In the genomic region with DNA sequence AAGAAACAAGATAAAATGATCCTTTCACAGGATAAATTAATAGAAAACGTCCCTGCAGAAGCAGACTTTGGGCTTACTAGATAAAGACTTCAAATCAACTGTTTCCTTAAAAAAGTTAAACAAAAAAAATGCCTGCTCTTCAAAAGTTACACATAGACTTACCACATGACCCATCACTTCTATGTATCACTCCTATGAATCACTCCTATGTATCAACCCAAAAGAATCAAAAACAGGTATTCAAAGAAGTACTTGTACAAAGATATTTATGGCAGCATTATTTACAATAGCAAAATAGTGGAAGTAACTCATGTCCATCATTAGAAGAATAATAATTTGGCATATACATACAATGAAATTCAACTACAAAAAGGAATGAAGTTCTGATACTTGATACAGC, we compare ENCODE assay signal across 30 cellular contexts. TPM values are rescaled to one million over a fixed set of nuclear protein-coding genes. Genes with fewer than 3 reads are reported as not detected.
"Had no signal": no experiment of that assay in that cellular context is flagged by ENCODE, and none has a peak within 500 bp of the region (broad histone marks: within the 10 kb centered on the region; RNA-seq: fewer than 3 reads in every experiment).

No MANE protein-coding gene starts in this region.

- DNase-seq: activated CD8-positive, alpha-beta memory T cell treated with anti-CD3 and anti-CD28 coated beads for 24 hours; activated CD8-positive, alpha-beta memory T cell treated with anti-CD3 and anti-CD28 coated beads, Interleukin-2, amount 50 U/mL, for 4 hours; activated naive CD4-positive, alpha-beta T cell; activated T-cell treated with anti-CD3 and anti-CD28 coated beads, Interleukin-2, amount 50 U/mL, for 24 hours; adrenal gland; cortex of kidney; erythroblast; glutamatergic neuron; immature natural killer cell; left ventricle myocardium superior; mucosa of descending colon; nephron progenitor cell; stimulated activated CD4-positive, alpha-beta T cell treated with anti-CD3 and anti-CD28 coated beads, Interleukin-12 subunit alpha, Interleukin-12 subunit beta, amount 100 ng/mL, for 4 hours; stomach; T-cell had no signal

- H3K27ac ChIP-seq: adrenal gland, cardiac muscle cell, hepatocyte, prostate gland, right atrium auricular region, stomach, suprapubic skin, tibial nerve had no signal

- H3K4me2 ChIP-seq: hepatocyte had no signal

- H3K36me3 ChIP-seq: adrenal gland, cardiac muscle cell, prostate gland, right atrium auricular region, stomach, suprapubic skin, tibial nerve had no signal

- H3K27me3 ChIP-seq: adrenal gland, cardiac muscle cell, hepatocyte, right atrium auricular region, stomach, suprapubic skin, tibial nerve had no signal

- H3K4me1 ChIP-seq: adrenal gland, prostate gland, right atrium auricular region, stomach, suprapubic skin, tibial nerve had no signal

- H3K4me3 Mint-ChIP-seq: activated naive CD8-positive, alpha-beta T cell; activated T-cell treated with anti-CD3 and anti-CD28 coated beads, Interleukin-2, amount 50 U/mL, for 24 hours; activated T-helper 17 cell treated with anti-CD3 and anti-CD28 coated beads, Interleukin-2, amount 50 U/mL, for 72 hours; immature natural killer cell; nephron progenitor cell; stimulated activated memory B cell treated with anti-CD40 and anti-IgM and Interleukin-4, amounts not matched to agents 10 μg/mL and 1 μg/mL and 100 μg/mL, for 72 hours; T-cell; T-helper 2 cell treated with Interferon-gamma antibody and Interleukin-4, amounts not matched to agents 5 μg/mL and 100 μg/mL, for 36 hours; WTC11 had no signal

- H3K9me3 ChIP-seq: adrenal gland, prostate gland, right atrium auricular region, stomach, suprapubic skin, tibial nerve had no signal

- H3K36me3 Mint-ChIP-seq: activated naive CD8-positive, alpha-beta T cell; stimulated activated memory B cell treated with anti-CD40 and anti-IgM and Interleukin-4, amounts not matched to agents 10 μg/mL and 1 μg/mL and 100 μg/mL, for 72 hours; T-cell had no signal

- H3K4me3 ChIP-seq: adrenal gland, cardiac muscle cell, hepatocyte, mucosa of descending colon, prostate gland, right atrium auricular region, stomach, suprapubic skin, tibial nerve had no signal

- H2AFZ ChIP-seq: hepatocyte had no signal

- H3K27ac Mint-ChIP-seq: activated naive CD8-positive, alpha-beta T cell; activated T-cell treated with anti-CD3 and anti-CD28 coated beads, Interleukin-2, amount 50 U/mL, for 24 hours; activated T-helper 17 cell treated with anti-CD3 and anti-CD28 coated beads, Interleukin-2, amount 50 U/mL, for 72 hours; immature natural killer cell; stimulated activated memory B cell treated with anti-CD40 and anti-IgM and Interleukin-4, amounts not matched to agents 10 μg/mL and 1 μg/mL and 100 μg/mL, for 72 hours; T-cell; T-helper 2 cell treated with Interferon-gamma antibody and Interleukin-4, amounts not matched to agents 5 μg/mL and 100 μg/mL, for 36 hours; WTC11 had no signal

- H3K27me3 Mint-ChIP-seq: activated naive CD8-positive, alpha-beta T cell; activated T-cell treated with anti-CD3 and anti-CD28 coated beads, Interleukin-2, amount 50 U/mL, for 24 hours; activated T-helper 17 cell treated with anti-CD3 and anti-CD28 coated beads, Interleukin-2, amount 50 U/mL, for 72 hours; stimulated activated memory B cell treated with anti-CD40 and anti-IgM and Interleukin-4, amounts not matched to agents 10 μg/mL and 1 μg/mL and 100 μg/mL, for 72 hours; T-cell had no signal

- H3K4me1 Mint-ChIP-seq: activated T-helper 17 cell treated with anti-CD3 and anti-CD28 coated beads, Interleukin-2, amount 50 U/mL, for 72 hours; immature natural killer cell; stimulated activated memory B cell treated with anti-CD40 and anti-IgM and Interleukin-4, amounts not matched to agents 10 μg/mL and 1 μg/mL and 100 μg/mL, for 72 hours; T-cell had no signal

- H3K9me3 Mint-ChIP-seq: nephron progenitor cell; stimulated activated memory B cell treated with anti-CD40 and anti-IgM and Interleukin-4, amounts not matched to agents 10 μg/mL and 1 μg/mL and 100 μg/mL, for 72 hours had no signal

- H3K79me2 ChIP-seq: hepatocyte had no signal

RNA-seq across cellular contexts. Expression of a gene that starts 56.3 kb away (rescaled TPM):
- total RNA-seq: activated T-helper 17 cell treated with anti-CD3 and anti-CD28 coated beads, Interleukin-2, amount 50 U/mL, for 72 hours; adrenal gland; cardiac muscle cell; cerebellum; fibroblast of lung; hepatocyte; left ventricle myocardium superior; mucosa of descending colon; osteocyte; right atrium auricular region; stomach; suprapubic skin; T-cell; tibial nerve; urinary bladder had no signal
